Comparison of ENCODE assay signal across 14 cellular contexts in genomic region chr3:174023445-174023844, GRCh38.
DNase-seq lines count a peak whose midpoint lies in the region; ATAC-seq and TF ChIP-seq lines count a peak whose summit lies in the region.
"Had no signal": no experiment of that assay in that cellular context is flagged by ENCODE, and none has a peak within 500 bp of the region (broad histone marks: within the 10 kb centered on the region; RNA-seq: fewer than 3 reads in every experiment).

No MANE protein-coding gene starts in this region.

- no peak overlapping the region for H3K4me3 ChIP-seq in foreskin fibroblast (ENCODE audit: low read depth in 1 of 2, low read length in 2 of 2)
- H3K4me3 ChIP-seq: GM12878 had no signal

- TF ChIP-seq CTCF in foreskin fibroblast (IDR thresholded peaks at IDR 0.05; ENCODE audit: low read depth, low read length): no peak

- DNase-seq in DMS79 (lab: John Stamatoyannopoulos, UW) (peak; percentile 21), NCI-H1105 treated with DMSO at 0.1 percent for 48 hours (lab: John Stamatoyannopoulos, UW) (peak; percentile 57), NCI-H774 (lab: John Stamatoyannopoulos, UW) (peak; percentile 41), foreskin fibroblast (peak; percentile 4 to 37), T-helper 1 cell (no peak), SKM-1 (lab: John Stamatoyannopoulos, UW; ENCODE audit: unreplicated experiment) (no peak), GM19238 (ENCODE audit: insufficient read length, low spot score) (no peak)
- DNase-seq: activated effector memory CD4-positive, alpha-beta T cell treated with Interleukin-2 at 50 U/mL for 16 hours; naive thymus-derived CD4-positive, alpha-beta T cell; NCI-H1930; WERI-Rb-1 had no signal

- ATAC-seq in GM18520 (IDR thresholded peaks at IDR 0.05; ENCODE audit: unreplicated experiment): no peak
- ATAC-seq: GM12878; naive thymus-derived CD4-positive, alpha-beta T cell; Panc1 had no signal

Comparison
In these comparisons a context has a peak if more than half of its experiments do, and no peak if none do; other contexts are left out.
1. DNase-seq: peak in DMS79 (single experiment), NCI-H1105 treated with DMSO at 0.1 percent for 48 hours (single experiment), NCI-H774 (single experiment) and foreskin fibroblast (2 of 2); none in T-helper 1 cell (0 of 5), SKM-1 (single experiment) and GM19238 (single experiment).